8 cellular contexts compared by ENCODE assay signal in the genomic region with DNA sequence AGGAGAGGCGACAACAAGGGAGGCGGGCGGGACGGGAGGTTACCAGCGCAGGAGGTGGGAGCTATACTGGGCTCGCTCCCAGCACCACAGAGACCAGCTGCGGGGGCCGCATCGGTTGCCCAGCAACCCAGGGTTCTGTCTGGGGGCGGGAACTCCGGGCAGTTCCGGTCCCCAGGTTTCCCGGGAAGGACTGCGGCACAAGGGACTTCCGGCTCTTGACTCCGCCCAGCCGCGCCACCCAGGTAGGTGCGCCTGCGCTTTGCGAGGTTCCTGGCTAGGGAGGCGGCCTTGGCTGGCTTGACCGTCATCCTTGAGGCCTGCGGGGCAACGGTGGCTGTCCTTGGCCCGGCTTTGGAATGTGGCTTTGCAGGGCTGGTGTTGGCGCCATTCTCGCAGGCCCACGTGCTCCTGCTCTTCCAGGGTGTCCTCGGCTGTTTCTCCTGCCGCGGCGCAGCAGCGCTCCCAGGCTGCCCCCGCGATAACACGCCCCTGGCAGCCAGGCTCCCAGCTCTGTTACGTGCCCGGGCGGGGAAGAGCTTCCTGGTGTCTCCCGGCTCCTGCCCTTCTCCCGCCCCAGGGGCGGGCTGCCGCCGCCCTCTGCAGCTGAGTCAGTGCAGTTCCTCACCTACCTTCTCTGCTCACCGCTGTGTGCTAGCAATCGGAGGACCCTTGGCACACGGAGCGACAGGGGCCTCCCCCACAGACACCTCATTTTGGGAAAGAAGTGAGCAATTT. TPM values are rescaled to one million over a fixed set of nuclear protein-coding genes. Genes with fewer than 3 reads are reported as not detected.
DNase-seq lines count a peak whose midpoint lies in the region; ATAC-seq, FAIRE-seq and TF ChIP-seq lines count a peak whose summit lies in the region.

Gene RSPH3, minus strand, starts transcription at position 534 of the 735 bp plus-strand sequence. CDS start 652 bp downstream, outside the sequence.

- H3K27me3 ChIP-seq in Caco-2 (replicated peaks; ENCODE audit: control insufficient read depth, insufficient read depth, low read length) (no peaks in the 10 kb centered on the region), H1 (replicated peaks in 1 of 4; ENCODE audit: control insufficient read depth in 3 of 4, extremely low read depth in 1 of 4, insufficient read depth in 3 of 4, low read length in 3 of 4) (no peaks in the 10 kb centered on the region), mesenchymal stem cell (ENCODE audit: control insufficient read depth in 1 of 2, insufficient read depth in 1 of 2, low read length in 2 of 2) (no peaks in the 10 kb centered on the region)

- H2BK12ac ChIP-seq in H1 (ENCODE audit: low read depth, low read length) (peak within 1 kb of the TSS; percentile 97), mesenchymal stem cell (ENCODE audit: low read length in 2 of 2) (peak within 1 kb of the TSS; percentile 1 to 88)

- H3K79me1 ChIP-seq in H1 (ENCODE audit: low read depth, low read length) (no peaks in the 10 kb centered on the region), mesenchymal stem cell (replicated peaks; ENCODE audit: low read length, poor library complexity, severe bottlenecking) (peaks cover 7% of the 10 kb centered on the region)

- H2BK15ac ChIP-seq in H1 (ENCODE audit: low read length) (peak within 1 kb of the TSS; percentile 90; the same call in 1 of the 2 replicates), mesenchymal stem cell (ENCODE audit: low read depth, poor library complexity, severe bottlenecking) (peak within 1 kb of the TSS; percentile 98)

- no TSS peak for BruUV-seq in Caco-2 (replicated peaks; lab: Mats Ljungman, UMichigan)

- H3K23me2 ChIP-seq in H1 (ENCODE audit: low read depth, low read length) = peaks cover 11% of the 10 kb centered on the region

- H3K4me3 Mint-ChIP-seq in Caco-2 (ENCODE audit: unreplicated experiment) = peak within 1 kb of the TSS; percentile 99

- peak; percentile 97 for DNase-seq in Caco-2
- DNase-seq in HT-29 (ENCODE audit: low spot score) = peak; percentile 97
- peak; percentile 94 for DNase-seq in NK-92 treated with Interleukin-12 subunit alpha and Interleukin-12 subunit beta, amount 100 ng/mL, for 24 hours (lab: John Stamatoyannopoulos, UW)
- peak; percentile 81 to 89 (median 85) for DNase-seq in activated CD8-positive, alpha-beta memory T cell treated with anti-CD3 and anti-CD28 coated beads for 48 hours (ENCODE audit: low read depth in 2 of 3, low spot score in 2 of 3)
- DNase-seq in H1 (ENCODE audit: low read depth in 1 of 2, low spot score in 2 of 2) = peak; percentile 93 to 96
- peak; percentile 94 for DNase-seq in mesenchymal stem cell
- peak; percentile 87 for DNase-seq in stimulated activated CD8-positive, alpha-beta memory T cell treated with anti-CD3 and anti-CD28 coated beads, Interleukin-12 subunit alpha, Interleukin-12 subunit beta, amount 100 ng/mL, for 24 hours (ENCODE audit: extremely low read depth)

- H3K36me3 Mint-ChIP-seq in Caco-2 (ENCODE audit: insufficient read depth, unreplicated experiment) = peaks cover 6% of the 10 kb centered on the region

- peak; percentile 89 for ATAC-seq in GM21360 (IDR thresholded peaks at IDR 0.05; ENCODE audit: unreplicated experiment)

- peak within 1 kb of the TSS; percentile 99 for H3K56ac ChIP-seq in H1 (replicated peaks; ENCODE audit: insufficient read length, low read depth, low read length)

- H2AFZ ChIP-seq in H1 (ENCODE audit: low read length) (peak within 1 kb of the TSS; percentile 64; the same call in 1 of the 2 replicates), mesenchymal stem cell (ENCODE audit: low read depth, low read length) (peak within 1 kb of the TSS; percentile 94)

- no peak for FAIRE-seq in H1 (lab: Jason Lieb, UNC)

- peaks cover 11% of the 10 kb centered on the region for H3K4me1 Mint-ChIP-seq in Caco-2 (ENCODE audit: low read depth, unreplicated experiment)

- H4K8ac ChIP-seq in H1 (ENCODE audit: extremely low read depth, insufficient read depth, low read length) (peak within 1 kb of the TSS; percentile 87), mesenchymal stem cell (ENCODE audit: low read length) (peak within 1 kb of the TSS; percentile 100)

- H3K23ac ChIP-seq in H1 (ENCODE audit: insufficient read length) = no peak within 1 kb of the TSS
- peak within 1 kb of the TSS; percentile 20 to 73 for H3K23ac ChIP-seq in mesenchymal stem cell (ENCODE audit: low read length in 2 of 2)

- no peaks in the 10 kb centered on the region for H3K9me3 ChIP-seq in Caco-2
- no peaks in the 10 kb centered on the region for H3K9me3 ChIP-seq in H1 (ENCODE audit: insufficient read depth in 2 of 2, low read depth in 1 of 2, low read length in 1 of 2)
- no peaks in the 10 kb centered on the region for H3K9me3 ChIP-seq in mesenchymal stem cell (ENCODE audit: control insufficient read depth, low read length)

- H3K4me1 ChIP-seq in Caco-2 = peaks cover 5% of the 10 kb centered on the region; the same call in 1 of the 2 replicates
- H3K4me1 ChIP-seq in H1 (replicated peaks in 1 of 4; ENCODE audit: control insufficient read depth in 3 of 4, insufficient read depth in 4 of 4, low read length in 3 of 4) = peaks cover 0 to 2% (median 0%) of the 10 kb centered on the region in 4 experiments; a peak in 2 of 7 replicates
- H3K4me1 ChIP-seq in mesenchymal stem cell (ENCODE audit: control insufficient read depth, insufficient read depth, low read depth, low read length) = peaks cover 8% of the 10 kb centered on the region

- H3K27ac ChIP-seq in H1 (ENCODE audit: low read depth, low read length) = peak within 1 kb of the TSS; percentile 92
- H3K27ac ChIP-seq in mesenchymal stem cell (ENCODE audit: low read length, poor library complexity, severe bottlenecking) = peak within 1 kb of the TSS; percentile 98

- H3K27me3 Mint-ChIP-seq in Caco-2 (ENCODE audit: insufficient read depth, unreplicated experiment) = no peaks in the 10 kb centered on the region

- no peaks in the 10 kb centered on the region for H3K79me2 ChIP-seq in H1 (ENCODE audit: control insufficient read depth in 1 of 2, insufficient read depth in 2 of 2, low read length in 2 of 2)

- H3K14ac ChIP-seq in H1 (ENCODE audit: insufficient read length) = no peak within 1 kb of the TSS
- H3K14ac ChIP-seq in mesenchymal stem cell (ENCODE audit: low read length in 2 of 2) = peak within 1 kb of the TSS in 1 of 2 experiments; percentile 96

- H3K9me3 Mint-ChIP-seq in Caco-2 (ENCODE audit: unreplicated experiment) = no peaks in the 10 kb centered on the region

- H3K4me2 ChIP-seq in H1 (ENCODE audit: insufficient read depth in 1 of 2, low read depth in 2 of 2, low read length in 2 of 2) (peak within 1 kb of the TSS; percentile 89 to 94), mesenchymal stem cell (ENCODE audit: low read length, poor library complexity, severe bottlenecking) (peak within 1 kb of the TSS; percentile 91)

- POLR2A ChIA-PET in Caco-2 (lab: Charles Lee) = interaction anchor here (0.5 to 1.5 kb wide), 7 partner anchors 9 to 308 kb away, joined by 3 to 10 read pairs (median 4); partner anchors contain the start of gene TAGAP
- POLR2A ChIA-PET in H1 (lab: Charles Lee; ENCODE audit: partially characterized antibody) = interaction anchor here (0.6 to 1.8 kb wide), 15 partner anchors 9 to 326 kb away, joined by 3 to 9 read pairs (median 4); no protein-coding TSS in a partner anchor

- TF ChIP-seq POLR2A in H1 (IDR thresholded peaks at IDR 0.05; ENCODE audit: control extremely low read depth in 1 of 2, low read depth in 2 of 2, low read length in 2 of 2) = peak; percentile 96 to 98

- no peak within 1 kb of the TSS for H2AK5ac ChIP-seq in H1 (ENCODE audit: low read depth, low read length)
- no peak within 1 kb of the TSS for H2AK5ac ChIP-seq in mesenchymal stem cell (ENCODE audit: low read length, severe bottlenecking)

- TF ChIP-seq CTCF in Caco-2 (IDR thresholded peaks at IDR 0.05; ENCODE audit: insufficient read depth in 1 of 2, low read depth in 1 of 2, low read length in 1 of 2, severe bottlenecking in 1 of 2, unreplicated experiment in 1 of 2) = peak in 1 of 2 experiments; percentile 31
- peak; percentile 16 to 18 (median 17); a peak in 2 of 4 replicates for TF ChIP-seq CTCF in H1 (IDR thresholded peaks at IDR 0.05; ENCODE audit: control extremely low read depth in 1 of 3, insufficient read depth in 1 of 3, low read depth in 1 of 3, low read length in 3 of 3)

- H2BK5ac ChIP-seq in H1 (ENCODE audit: low read depth, low read length) = peak within 1 kb of the TSS; percentile 85
- H2BK5ac ChIP-seq in mesenchymal stem cell (ENCODE audit: low read depth, low read length, poor library complexity, severe bottlenecking) = peak within 1 kb of the TSS; percentile 75

- WGBS in H1 (ENCODE audit: extremely low coverage in 1 of 2, insufficient coverage in 1 of 2, insufficient read length in 1 of 2, insufficient replicate concordance in 2 of 2, low coverage in 1 of 2, low lambda C conversion rate in 2 of 2, missing lambda C conversion rate in 1 of 2), 2 experiments = 1% methylated on average over 44 of the region's 49 CpGs; no CpG with 5 or more reads in 1 of the 2 experiments
- WGBS in mesenchymal stem cell = under 1% methylated on average over 42 of the region's 49 CpGs

- peak within 1 kb of the TSS; percentile 87 for H4K5ac ChIP-seq in H1 (ENCODE audit: insufficient read length, low read depth, low read length)

- H4K91ac ChIP-seq in H1 (replicated peaks; ENCODE audit: insufficient read length, low read length) (peak within 1 kb of the TSS; percentile 97), mesenchymal stem cell (ENCODE audit: low read length) (peak within 1 kb of the TSS; percentile 100)

- TF ChIP-seq EP300 in H1 (IDR thresholded peaks at IDR 0.05; ENCODE audit: borderline replicate concordance in 1 of 2, low read depth in 2 of 2, low read length in 2 of 2) = no peak

- CTCF ChIA-PET in Caco-2 (lab: Charles Lee) (interaction anchor here (1.0 to 1.3 kb wide), 6 partner anchors 9 to 355 kb away, joined by 3 to 6 read pairs (median 5); partner anchors contain the start of gene DYNLT1), H1 (lab: Charles Lee; ENCODE audit: partially characterized antibody) (interaction anchor here (0.8 to 2.6 kb wide), 14 partner anchors 9 to 297 kb away, joined by 3 to 11 read pairs (median 4); no protein-coding TSS in a partner anchor)

- H2BK120ac ChIP-seq in H1 (replicated peaks; ENCODE audit: low read depth, low read length) (no peak within 1 kb of the TSS), mesenchymal stem cell (ENCODE audit: low read depth, low read length) (peak within 1 kb of the TSS; percentile 64)

- H3K27ac Mint-ChIP-seq in Caco-2 (ENCODE audit: unreplicated experiment) = peak within 1 kb of the TSS; percentile 95

- peak; percentile 42 to 48; a peak in 3 of 4 replicates for TF ChIP-seq RAD21 in H1 (IDR thresholded peaks at IDR 0.05 in 1 of 2, conservative IDR thresholded peaks at IDR 0.05 in 1 of 2; ENCODE audit: low read depth in 2 of 2, low read length in 2 of 2)

- H3K36me3 ChIP-seq in Caco-2 (ENCODE audit: control insufficient read depth, insufficient read depth, low read length) (no peaks in the 10 kb centered on the region), H1 (ENCODE audit: control insufficient read depth in 2 of 4, insufficient read depth in 4 of 4, low read length in 3 of 4) (no peaks in the 10 kb centered on the region), mesenchymal stem cell (ENCODE audit: control insufficient read depth in 1 of 2, insufficient read depth in 2 of 2, low read depth in 1 of 2, low read length in 2 of 2) (no peaks in the 10 kb centered on the region)

- H3K4ac ChIP-seq in H1 (replicated peaks; ENCODE audit: insufficient read length, low read depth, low read length) (peak within 1 kb of the TSS; percentile 89), mesenchymal stem cell (ENCODE audit: low read depth in 1 of 2, low read length in 2 of 2) (peak within 1 kb of the TSS; percentile 96 to 98)

- H3K9ac ChIP-seq in H1 (replicated peaks in 1 of 4; ENCODE audit: extremely low read depth in 1 of 4, low read depth in 3 of 4, low read length in 3 of 4) (peak within 1 kb of the TSS; percentile 78 to 94 (median 86)), mesenchymal stem cell (ENCODE audit: low read length) (peak within 1 kb of the TSS; percentile 95)

- H3K18ac ChIP-seq in H1 (ENCODE audit: extremely low read depth, low read length) (peak within 1 kb of the TSS; percentile 86), mesenchymal stem cell (ENCODE audit: low read depth in 1 of 2, low read length in 2 of 2) (peak within 1 kb of the TSS; percentile 98 to 99)

- H2BK20ac ChIP-seq in H1 (ENCODE audit: low read length) = no peak within 1 kb of the TSS

- intact Hi-C loops in Caco-2 (cut with micrococcal nuclease; ENCODE audit: unreplicated experiment) = no loop called here

- H4K20me1 ChIP-seq in H1 (replicated peaks in 1 of 2; ENCODE audit: control insufficient read depth in 1 of 2, insufficient read depth in 2 of 2, low read length in 2 of 2) = no peaks in the 10 kb centered on the region

- H3K4me3 ChIP-seq in Caco-2 (ENCODE audit: low read depth, low read length) (peak within 1 kb of the TSS; percentile 85), H1 (ENCODE audit: extremely low read depth in 1 of 4, insufficient read depth in 2 of 4, low read depth in 3 of 4, low read length in 4 of 4) (peak within 1 kb of the TSS; percentile 68 to 82 (median 78)), mesenchymal stem cell (ENCODE audit: insufficient read depth in 1 of 2, low read depth in 1 of 2, low read length in 2 of 2) (peak within 1 kb of the TSS; percentile 81 to 99)

RNA-seq across cellular contexts. Expression of gene RSPH3, which starts in this region (rescaled TPM):
- total RNA-seq in Caco-2 (2022) = 3.0 and 3.4 TPM in 2 replicates
- total RNA-seq in HT-29 (2014; rRNA removed; shearing (Covaris generic)) = 2.6 and 5.8 TPM in 2 replicates
- 2.7 and 3.8 TPM in 2 replicates for total RNA-seq in H1 (2021; fragmentation: NEBNext Ultra II Directional; extraction: Animal tissue kit (Norgen Biotek cat#: 25700))
- polyA plus RNA-seq in H1 (2011; rRNA removed) = 0.58 and 0.60 TPM in 2 replicates
- 0.67 TPM for polyA plus RNA-seq in H1 (2011; cell fraction: cytosol; rRNA removed)
- 1.9 TPM for polyA plus RNA-seq in H1 (2011; cell fraction: nucleus; rRNA removed)
- polyA plus RNA-seq in H1 (2012, experiment 1 of 2) = 1.5 to 2.3 TPM (median 2.1 TPM) in 4 replicates
- 0.33 TPM for polyA plus RNA-seq in H1 (2012, experiment 2 of 2)
- polyA plus RNA-seq in H1 (2013, experiment 1 of 2) = 1.9 TPM
- 1.4 TPM for polyA plus RNA-seq in H1 (2013, experiment 2 of 2)
- 0.88 and 1.2 TPM in 2 replicates for polyA minus RNA-seq in H1 (2011; rRNA and poly(A)+ RNA removed)
- 1.3 TPM for polyA minus RNA-seq in H1 (2011; cell fraction: cytosol; rRNA and poly(A)+ RNA removed)
- polyA minus RNA-seq in H1 (2011; cell fraction: nucleus; rRNA and poly(A)+ RNA removed) = 3.0 TPM
- polyA plus RNA-seq in mesenchymal stem cell (2013, experiment 1 of 2) = 6.8 TPM
- 6.8 TPM for polyA plus RNA-seq in mesenchymal stem cell (2013, experiment 2 of 2)

Comparison
In these comparisons a context has a peak if more than half of its experiments do, and no peak if none do; other contexts are left out.
1. Peak in every context shown above with its lines: DNase-seq, ATAC-seq, H3K4me3 ChIP-seq and H3K27ac ChIP-seq.